18 cellular contexts compared by ENCODE assay signal in genomic region chr2:217849154-217849553, GRCh38.
A peak's percentile ranks its signal among the peaks of the same experiment; 100 is the strongest.
DNase-seq lines count a peak whose midpoint lies in the region; ATAC-seq, FAIRE-seq and TF ChIP-seq lines count a peak whose summit lies in the region.
"Had no signal": no experiment of that assay in that cellular context is flagged by ENCODE, and none has a peak within 500 bp of the region (broad histone marks: within the 10 kb centered on the region; RNA-seq: fewer than 3 reads in every experiment).

No MANE protein-coding gene starts in this region.

- dilution Hi-C loops in endothelial cell of umbilical vein (cut with MboI; ENCODE audit: extremely low pct_ligation_motif_present, low sequenced_read_pairs) = no loop called here

- no peak overlapping the region for H3K27ac Mint-ChIP-seq in activated CD4-positive, alpha-beta memory T cell treated with anti-CD3 and anti-CD28 coated beads for 36 hours
- H3K27ac Mint-ChIP-seq: activated naive CD8-positive, alpha-beta T cell treated with anti-CD3 and anti-CD28 coated beads, Interleukin-2, amount 10 ng/mL, durations not matched to agents 7 days and 5 days; GM23338; natural killer cell had no signal

- H2AFZ ChIP-seq in endothelial cell of umbilical vein (ENCODE audit: low read depth, low read length) = no peak overlapping the region
- no peak overlapping the region for H2AFZ ChIP-seq in osteoblast (ENCODE audit: low read length)
- H2AFZ ChIP-seq: GM23338 had no signal

- H3K4me1 ChIP-seq in endothelial cell of umbilical vein (ENCODE audit: control insufficient read depth, extremely low read depth, insufficient read depth, low read length) = peaks cover 41% of the 10 kb centered on the region
- peaks cover 44% of the 10 kb centered on the region for H3K4me1 ChIP-seq in osteoblast (ENCODE audit: insufficient read depth, low read length)
- H3K4me1 ChIP-seq in body of pancreas = peaks cover 35% of the 10 kb centered on the region

- no peaks in the 10 kb centered on the region for H3K4me1 Mint-ChIP-seq in activated CD4-positive, alpha-beta memory T cell treated with anti-CD3 and anti-CD28 coated beads for 36 hours (ENCODE audit: low read depth)
- H3K4me1 Mint-ChIP-seq: activated naive CD8-positive, alpha-beta T cell treated with anti-CD3 and anti-CD28 coated beads, Interleukin-2, amount 10 ng/mL, durations not matched to agents 7 days and 5 days; GM23338; natural killer cell had no signal

- no peak overlapping the region for H3K9ac ChIP-seq in endothelial cell of umbilical vein (replicated peaks; ENCODE audit: extremely low read depth, insufficient read depth, low read length)

- H3K4me2 ChIP-seq in endothelial cell of umbilical vein (ENCODE audit: insufficient read depth, low read length) (peak overlapping the region; percentile 54), osteoblast (ENCODE audit: insufficient read depth, low read length) (no peak overlapping the region)
- H3K4me2 ChIP-seq: GM23338 had no signal

- no peaks in the 10 kb centered on the region for H3K36me3 ChIP-seq in endothelial cell of umbilical vein (ENCODE audit: control insufficient read depth in 2 of 2, extremely low read depth in 1 of 2, insufficient read depth in 2 of 2, low read length in 2 of 2)
- H3K36me3 ChIP-seq in osteoblast (ENCODE audit: insufficient read depth, low read length) = peaks cover 53% of the 10 kb centered on the region
- peaks cover 10 to 20% of the 10 kb centered on the region in 2 donors for H3K36me3 ChIP-seq in body of pancreas (replicated peaks in 1 of 2; ENCODE audit: insufficient read depth in 1 of 2, low read depth in 2 of 2)

- ATAC-seq in body of pancreas = no peak
- ATAC-seq in GM18519 (IDR thresholded peaks at IDR 0.05; ENCODE audit: low FRiP score, unreplicated experiment) = no peak
- ATAC-seq: activated T-cell treated with anti-CD3 and anti-CD28 coated beads, Interleukin-2, amount 50 U/mL, for 4 hours; GM23338; natural killer cell had no signal

- BruUV-seq in endothelial cell of umbilical vein (replicated peaks; lab: Mats Ljungman, UMichigan) = no TSS peak

- H3K4me3 ChIP-seq in endothelial cell of umbilical vein (replicated peaks in 1 of 3; ENCODE audit: insufficient read depth in 1 of 3, low read depth in 1 of 3, low read length in 3 of 3) = peak overlapping the region in 2 of 3 experiments; percentile 9 to 33
- peak overlapping the region; percentile 7 for H3K4me3 ChIP-seq in osteoblast (ENCODE audit: insufficient read depth, low read length)
- H3K4me3 ChIP-seq in body of pancreas = no peak overlapping the region
- H3K4me3 ChIP-seq: GM23338, SJSA1 had no signal

- H3K27me3 ChIP-seq in endothelial cell of umbilical vein (ENCODE audit: control insufficient read depth in 2 of 2, insufficient read depth in 2 of 2, low read length in 2 of 2) (no peaks in the 10 kb centered on the region), osteoblast (ENCODE audit: insufficient read depth, low read length) (no peaks in the 10 kb centered on the region), body of pancreas (no peaks in the 10 kb centered on the region)
- H3K27me3 ChIP-seq: SJSA1 had no signal

- TF ChIP-seq CTCF in endothelial cell of umbilical vein (IDR thresholded peaks at IDR 0.05; ENCODE audit: extremely low read depth in 1 of 2, insufficient read depth in 1 of 2, low read depth in 1 of 2, low read length in 2 of 2) (no peak), osteoblast (IDR thresholded peaks at IDR 0.05; ENCODE audit: extremely low read depth, low read depth, low read length) (no peak), body of pancreas (IDR thresholded peaks at IDR 0.05) (no peak)

- POLR2A ChIA-PET in endothelial cell of umbilical vein (lab: Charles Lee) = interaction anchor here (1.2 kb wide), 1 partner anchor 38 kb away, joined by 3 read pairs; no protein-coding TSS in a partner anchor
- POLR2A ChIA-PET in activated CD4-positive, alpha-beta memory T cell treated with anti-CD3 and anti-CD28 coated beads for 36 hours (lab: Charles Lee) = no interaction called here

- H3K27me3 Mint-ChIP-seq in activated CD4-positive, alpha-beta memory T cell treated with anti-CD3 and anti-CD28 coated beads for 36 hours = peaks cover 2% of the 10 kb centered on the region

- H3K4me3 Mint-ChIP-seq in activated CD4-positive, alpha-beta memory T cell treated with anti-CD3 and anti-CD28 coated beads for 36 hours = no peak overlapping the region
- H3K4me3 Mint-ChIP-seq: activated naive CD8-positive, alpha-beta T cell treated with anti-CD3 and anti-CD28 coated beads, Interleukin-2, amount 10 ng/mL, durations not matched to agents 7 days and 5 days; activated T-cell treated with anti-CD3 and anti-CD28 coated beads, Interleukin-2, amount 50 U/mL, for 4 hours; GM23338; natural killer cell had no signal

- H3K27ac ChIP-seq in endothelial cell of umbilical vein (ENCODE audit: insufficient read depth, low read depth, low read length) (peak overlapping the region; percentile 81), osteoblast (ENCODE audit: low read depth, low read length) (peak overlapping the region; percentile 54), body of pancreas (no peak overlapping the region)
- H3K27ac ChIP-seq: SJSA1 had no signal

- H3K9me3 Mint-ChIP-seq in activated CD4-positive, alpha-beta memory T cell treated with anti-CD3 and anti-CD28 coated beads for 36 hours = no peaks in the 10 kb centered on the region
- H3K9me3 Mint-ChIP-seq: activated naive CD8-positive, alpha-beta T cell treated with anti-CD3 and anti-CD28 coated beads, Interleukin-2, amount 10 ng/mL, durations not matched to agents 7 days and 5 days; activated T-cell treated with anti-CD3 and anti-CD28 coated beads, Interleukin-2, amount 50 U/mL, for 4 hours; GM23338; natural killer cell had no signal

- H3K79me2 ChIP-seq in endothelial cell of umbilical vein (ENCODE audit: control insufficient read depth, insufficient read depth, low read length) = peaks cover 23% of the 10 kb centered on the region
- peaks cover 8% of the 10 kb centered on the region for H3K79me2 ChIP-seq in osteoblast (ENCODE audit: insufficient read depth, low read length)

- H4K20me1 ChIP-seq in endothelial cell of umbilical vein (replicated peaks; ENCODE audit: control insufficient read depth, extremely low read depth, insufficient read depth, low read length) (no peaks in the 10 kb centered on the region), osteoblast (ENCODE audit: insufficient read depth, low read length) (peaks cover 32% of the 10 kb centered on the region)

- H3K9me1 ChIP-seq in endothelial cell of umbilical vein (replicated peaks; ENCODE audit: control insufficient read depth, extremely low read depth, insufficient read depth, low read length) = no peaks in the 10 kb centered on the region

- WGBS in body of pancreas, 2 donors = 71 to 86% methylated on average over 2 of the region's 2 CpGs

- DNase-seq in M059J (ENCODE audit: low read depth) (peak; percentile 49), endothelial cell of umbilical vein (ENCODE audit: low read depth, low spot score) (peak; percentile 48), osteoblast (ENCODE audit: insufficient read length, low spot score, missing footprints) (peak; percentile 89), urothelium cell line (ENCODE audit: low spot score) (peak; percentile 33), body of pancreas (no peak)
- no peak for DNase-seq in activated CD4-positive, alpha-beta memory T cell treated with anti-CD3 and anti-CD28 coated beads for 36 hours
- DNase-seq: activated CD4-positive, alpha-beta T cell treated with anti-CD3 and anti-CD28 coated beads, Interleukin-2, amount 50 U/mL, for 1 hour; activated naive CD8-positive, alpha-beta T cell treated with anti-CD3 and anti-CD28 coated beads, Interleukin-2, amount 10 ng/mL, durations not matched to agents 7 days and 5 days; activated T-cell treated with anti-CD3 and anti-CD28 coated beads, Interleukin-2, amount 50 U/mL, for 4 hours; C1 segment of cervical spinal cord; kidney glomerular epithelial cell; natural killer cell; NCI-H1092; stimulated activated CD4-positive, alpha-beta T cell treated with anti-CD3 and anti-CD28 coated beads, Interleukin-4, amount 100 ng/mL, for 1 hour; T-helper 9 cell had no signal

- intact Hi-C loops in endothelial cell of umbilical vein (cut with micrococcal nuclease) = no loop called here
- intact Hi-C loops in body of pancreas (cut with DNase I) = no loop called here
- intact Hi-C loops in activated CD4-positive, alpha-beta memory T cell treated with anti-CD3 and anti-CD28 coated beads for 36 hours (cut with micrococcal nuclease) = no loop called here

- CTCF ChIA-PET in endothelial cell of umbilical vein (lab: Charles Lee) = interaction anchor here (0.9 to 3.2 kb wide), 8 partner anchors 9 to 225 kb away, joined by 3 to 17 read pairs (median 4); no protein-coding TSS in a partner anchor
- CTCF ChIA-PET in activated CD4-positive, alpha-beta memory T cell treated with anti-CD3 and anti-CD28 coated beads for 36 hours (lab: Charles Lee) = interaction anchor here (1.8 kb wide), 1 partner anchor 64 kb away, joined by 4 read pairs; no protein-coding TSS in a partner anchor

- peak; percentile 88 for FAIRE-seq in endothelial cell of umbilical vein (lab: Jason Lieb, UNC)
- FAIRE-seq in urothelium cell line (lab: Jason Lieb, UNC) = no peak

- H3K9me3 ChIP-seq in endothelial cell of umbilical vein (replicated peaks; ENCODE audit: control insufficient read depth, insufficient read depth, low read length) = no peaks in the 10 kb centered on the region
- no peaks in the 10 kb centered on the region for H3K9me3 ChIP-seq in osteoblast (ENCODE audit: low read depth, low read length)
- no peaks in the 10 kb centered on the region for H3K9me3 ChIP-seq in body of pancreas

- TF ChIP-seq POLR2A in endothelial cell of umbilical vein (IDR thresholded peaks at IDR 0.05; ENCODE audit: low read depth, low read length) = no peak
- no peak for TF ChIP-seq POLR2A in body of pancreas (IDR thresholded peaks at IDR 0.05)

- no peaks in the 10 kb centered on the region for H3K36me3 Mint-ChIP-seq in activated CD4-positive, alpha-beta memory T cell treated with anti-CD3 and anti-CD28 coated beads for 36 hours
- H3K36me3 Mint-ChIP-seq: activated naive CD8-positive, alpha-beta T cell treated with anti-CD3 and anti-CD28 coated beads, Interleukin-2, amount 10 ng/mL, durations not matched to agents 7 days and 5 days; natural killer cell had no signal

TF ChIP-seq in endothelial cell of umbilical vein, 7 proteins besides CTCF, POLR2A, EP300 and RAD21 (continues in another document):
- TF ChIP-seq MAX (IDR thresholded peaks at IDR 0.05; ENCODE audit: insufficient read depth, insufficient read length) (no peak), GATA2 (IDR thresholded peaks at IDR 0.05; ENCODE audit: insufficient read depth, insufficient read length, low read depth, low read length) (no peak), FOS (IDR thresholded peaks at IDR 0.05; ENCODE audit: borderline replicate concordance, insufficient read depth, low read length) (no peak), POLR2AphosphoS5 (IDR thresholded peaks at IDR 0.05; ENCODE audit: insufficient read depth, low read depth, low read length) (no peak), JUN (IDR thresholded peaks at IDR 0.05; ENCODE audit: borderline replicate concordance, insufficient read depth, insufficient read length, low read depth) (no peak), MYC (IDR thresholded peaks at IDR 0.05; ENCODE audit: low read depth, low read length) (no peak)

Comparison
In these comparisons a context has a peak if more than half of its experiments do, and no peak if none do; other contexts are left out.
1. DNase-seq: peak in M059J (single experiment), endothelial cell of umbilical vein (single experiment), osteoblast (single experiment) and urothelium cell line (single experiment); none in body of pancreas (0 of 4) and activated CD4-positive, alpha-beta memory T cell treated with anti-CD3 and anti-CD28 coated beads for 36 hours (single experiment).
2. H3K27ac ChIP-seq: peak in endothelial cell of umbilical vein (single experiment) and osteoblast (single experiment); none in body of pancreas (0 of 4).
3. H3K4me3 ChIP-seq: peak in endothelial cell of umbilical vein (2 of 3) and osteoblast (single experiment); none in body of pancreas (0 of 2).